ENCODE assay signal across 16 cellular contexts in the genomic region with DNA sequence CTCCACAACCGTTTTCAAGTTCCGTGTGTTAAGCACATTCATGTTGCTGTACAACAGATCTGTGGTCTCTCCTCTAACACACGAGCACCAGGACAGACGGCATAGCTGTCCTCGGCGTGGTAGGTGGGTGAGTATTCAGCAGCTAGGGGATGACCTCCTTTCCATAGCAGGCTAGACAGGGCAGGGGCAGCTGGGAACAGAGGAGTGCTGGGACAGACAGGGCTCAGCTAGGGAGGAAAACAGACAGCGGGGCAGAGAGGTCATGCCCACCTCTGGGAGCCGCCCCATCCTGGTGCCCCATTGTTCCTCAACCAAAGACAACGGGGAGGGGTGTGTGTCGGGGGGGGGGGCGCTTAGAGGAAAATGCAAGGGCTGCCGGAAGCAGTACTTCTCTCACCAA.
DNase-seq lines count a peak whose midpoint lies in the region; ATAC-seq and TF ChIP-seq lines count a peak whose summit lies in the region.
"Had no signal": no experiment of that assay in that cellular context is flagged by ENCODE, and none has a peak within 500 bp of the region (broad histone marks: within the 10 kb centered on the region; RNA-seq: fewer than 3 reads in every experiment).

No MANE protein-coding gene starts in this region.

- H3K36me3 ChIP-seq in mucosa of stomach (ENCODE audit: control insufficient read depth, insufficient read depth, low read length): no peaks in the 10 kb centered on the region
- H3K36me3 ChIP-seq in suprapubic skin: no peaks in the 10 kb centered on the region
- H3K36me3 ChIP-seq: BLaER1 had no signal

- ATAC-seq in Right ventricle myocardium superior (ENCODE audit: poor library complexity): no peak
- ATAC-seq in GM18858 (IDR thresholded peaks at IDR 0.05; ENCODE audit: unreplicated experiment): no peak
- ATAC-seq in activated T-cell treated with anti-CD3 and anti-CD28 coated beads, Interleukin-2, amount 50 U/mL, for 4 hours: no peak
- ATAC-seq: A549 had no signal

- 75% methylated on average over 12 of the region's 12 CpGs for WGBS in suprapubic skin

- H3K9me3 Mint-ChIP-seq in activated T-cell treated with anti-CD3 and anti-CD28 coated beads, Interleukin-2, amount 50 U/mL, for 4 hours: no peaks in the 10 kb centered on the region
- H3K9me3 Mint-ChIP-seq: H9 had no signal

- no peak overlapping the region for H3K4me3 Mint-ChIP-seq in activated T-cell treated with anti-CD3 and anti-CD28 coated beads, Interleukin-2, amount 50 U/mL, for 4 hours
- H3K4me3 Mint-ChIP-seq: CD14-positive monocyte; CD4-positive, alpha-beta memory T cell; H9 had no signal

- intact Hi-C loops in cardiac septum (cut with DNase I) (no loop called here), Right ventricle myocardium superior (cut with DNase I) (no loop called here)

- TF ChIP-seq EP300 in suprapubic skin (IDR thresholded peaks at IDR 0.05): no peak

- H3K4me1 ChIP-seq in mucosa of stomach (ENCODE audit: control insufficient read depth, insufficient read depth, low read length) (peaks cover 72% of the 10 kb centered on the region), suprapubic skin (peaks cover 14% of the 10 kb centered on the region)
- H3K4me1 ChIP-seq: BLaER1 had no signal

- TF ChIP-seq POLR2A in suprapubic skin (IDR thresholded peaks at IDR 0.05): no peak

- H3K27me3 ChIP-seq in mucosa of stomach (ENCODE audit: control insufficient read depth, insufficient read depth, low read length) (no peaks in the 10 kb centered on the region), suprapubic skin (peaks cover 11% of the 10 kb centered on the region)
- H3K27me3 ChIP-seq: BLaER1 had no signal

- no peak overlapping the region for H3K4me3 ChIP-seq in mucosa of stomach (ENCODE audit: low read length)
- no peak overlapping the region for H3K4me3 ChIP-seq in suprapubic skin
- H3K4me3 ChIP-seq: A549, BLaER1 had no signal

- peak; percentile 39 for DNase-seq in cardiac septum (ENCODE audit: low spot score)
- no peak for DNase-seq in Right ventricle myocardium superior
- DNase-seq in epithelial cell of prostate (ENCODE audit: low read depth, low spot score): no peak
- no peak for DNase-seq in suprapubic skin (ENCODE audit: low spot score in 2 of 2)
- DNase-seq in inferior parietal cortex (ENCODE audit: extremely low spot score): no peak
- DNase-seq in activated T-cell treated with anti-CD3 and anti-CD28 coated beads, Interleukin-2, amount 50 U/mL, for 4 hours: no peak
- DNase-seq: CD4-positive, alpha-beta memory T cell; DMS79 treated with DMSO at 0.1 percent for 48 hours; GF-D8; H9 had no signal

- peak overlapping the region; percentile 76 for H3K27ac ChIP-seq in epithelial cell of prostate
- H3K27ac ChIP-seq in suprapubic skin: peak overlapping the region; percentile 73
- H3K27ac ChIP-seq: 22Rv1, A549, BLaER1 had no signal

- H3K4me1 Mint-ChIP-seq in activated T-cell treated with anti-CD3 and anti-CD28 coated beads, Interleukin-2, amount 50 U/mL, for 4 hours (ENCODE audit: low read depth): no peaks in the 10 kb centered on the region
- H3K4me1 Mint-ChIP-seq: CD14-positive monocyte; CD4-positive, alpha-beta memory T cell had no signal

- H3K36me3 Mint-ChIP-seq in activated T-cell treated with anti-CD3 and anti-CD28 coated beads, Interleukin-2, amount 50 U/mL, for 4 hours (ENCODE audit: insufficient read depth): no peaks in the 10 kb centered on the region
- H3K36me3 Mint-ChIP-seq: CD14-positive monocyte; CD4-positive, alpha-beta memory T cell had no signal

- peak overlapping the region; percentile 64 for H3K9ac ChIP-seq in mucosa of stomach (ENCODE audit: low read length)
- H3K9ac ChIP-seq: BLaER1 had no signal

- H3K9me3 ChIP-seq in mucosa of stomach (ENCODE audit: control insufficient read depth, low read length) (no peaks in the 10 kb centered on the region), suprapubic skin (no peaks in the 10 kb centered on the region)
- H3K9me3 ChIP-seq: A549, BLaER1 had no signal

- peaks cover 24% of the 10 kb centered on the region for H3K27me3 Mint-ChIP-seq in activated T-cell treated with anti-CD3 and anti-CD28 coated beads, Interleukin-2, amount 50 U/mL, for 4 hours (ENCODE audit: low read depth)

- TF ChIP-seq CTCF in suprapubic skin (IDR thresholded peaks at IDR 0.05): no peak
